18 cellular contexts compared by ENCODE assay signal in the genomic region with DNA sequence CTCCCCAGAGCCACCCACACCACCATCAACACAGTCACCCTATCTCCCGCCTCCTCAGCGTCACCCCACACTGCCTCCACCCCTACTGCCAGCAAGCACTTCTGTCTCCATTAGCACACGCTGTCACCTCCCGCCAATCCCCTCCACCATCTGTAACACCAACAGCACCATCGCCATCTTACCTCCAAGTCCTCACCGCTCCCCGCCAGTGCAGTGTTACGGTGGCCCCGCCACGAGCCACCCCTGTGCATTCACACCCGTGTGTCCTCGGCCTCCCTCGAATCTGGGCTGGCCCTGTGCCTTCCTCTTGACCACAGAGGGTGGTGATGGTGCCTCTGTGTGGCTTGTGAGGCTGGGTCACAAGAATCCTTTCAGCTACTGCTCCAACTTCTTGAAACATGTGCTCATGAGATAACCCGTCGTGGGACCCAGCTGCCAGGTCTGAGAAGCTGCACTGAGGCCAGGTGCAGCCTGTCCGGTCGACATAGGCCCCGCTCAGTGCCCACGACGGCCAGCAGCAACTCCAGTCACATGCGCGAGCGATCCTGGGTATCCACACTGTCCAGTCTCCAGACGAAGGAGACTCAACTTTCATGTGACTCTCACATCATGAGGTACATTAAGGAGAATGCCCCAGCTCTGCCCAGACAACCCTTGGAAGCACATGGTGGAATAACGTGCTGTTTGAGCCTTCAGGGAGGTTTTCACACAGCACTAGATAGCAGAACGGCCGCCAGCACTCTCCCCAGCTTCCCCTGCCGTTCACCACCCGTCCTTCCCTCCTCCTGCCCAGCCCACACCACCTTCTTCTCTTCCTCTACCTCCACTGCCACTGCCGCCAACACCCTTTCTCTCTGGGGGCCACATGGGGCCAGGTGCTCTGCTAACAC.
DNase-seq lines count a peak whose midpoint lies in the region; ATAC-seq and TF ChIP-seq lines count a peak whose summit lies in the region.
"Had no signal": no experiment of that assay in that cellular context is flagged by ENCODE, and none has a peak within 500 bp of the region (broad histone marks: within the 10 kb centered on the region; RNA-seq: fewer than 3 reads in every experiment).

No MANE protein-coding gene starts in this region.

- H2BK15ac ChIP-seq in neuronal stem cell (ENCODE audit: low read length) = peak overlapping the region; percentile 39

- H3K9me3 Mint-ChIP-seq in mesothelial cell of epicardium = no peaks in the 10 kb centered on the region

- peak overlapping the region; percentile 85 for H2AK5ac ChIP-seq in neuronal stem cell (ENCODE audit: low read depth, low read length)

- TF ChIP-seq CTCF in mesothelial cell of epicardium (IDR thresholded peaks at IDR 0.05; ENCODE audit: unreplicated experiment) = no peak

- peaks cover 32% of the 10 kb centered on the region for H3K36me3 Mint-ChIP-seq in mesothelial cell of epicardium

- H2AFZ ChIP-seq in neuronal stem cell (ENCODE audit: low read length) = no peak overlapping the region
- H2AFZ ChIP-seq: GM23338, PC-9 had no signal

- H3K27ac ChIP-seq in BLaER1 (no peak overlapping the region), angular gyrus (ENCODE audit: low read depth, low read length) (peak overlapping the region; percentile 44), neuronal stem cell (replicated peaks; ENCODE audit: low read length) (no peak overlapping the region), caudate nucleus (ENCODE audit: low read depth, low read length) (no peak overlapping the region)
- H3K27ac ChIP-seq: A549, KMS-11, PC-9 had no signal

- no peak overlapping the region for H3K27ac Mint-ChIP-seq in mesothelial cell of epicardium
- H3K27ac Mint-ChIP-seq: GM23338 had no signal

- H3K4ac ChIP-seq in neuronal stem cell (ENCODE audit: low read length) = peak overlapping the region; percentile 30

- 0 out of 2 replicates have a peak, but pooled peaks cover 5% of the 10 kb centered on the region for H3K9me3 ChIP-seq in BLaER1
- peaks cover 3 to 14% of the 10 kb centered on the region in 2 donors for H3K9me3 ChIP-seq in neuronal stem cell (replicated peaks in 1 of 2; ENCODE audit: control insufficient read depth in 2 of 2, insufficient read depth in 1 of 2, low read depth in 1 of 2, low read length in 2 of 2)
- H3K9me3 ChIP-seq: A549 had no signal

- no peaks in the 10 kb centered on the region for H3K79me1 ChIP-seq in neuronal stem cell (ENCODE audit: low read depth, low read length)

- no peak overlapping the region for H3K4me3 ChIP-seq in BLaER1
- peak overlapping the region in 1 of 2 donors; percentile 3 for H3K4me3 ChIP-seq in neuronal stem cell (ENCODE audit: low read length in 2 of 2)
- H3K4me3 ChIP-seq: A549, GM23338, PC-9 had no signal

- H2BK5ac ChIP-seq in neuronal stem cell (ENCODE audit: low read length) = peak overlapping the region; percentile 72

- peak; percentile 44 for ATAC-seq in left colon
- ATAC-seq: A549, GM23338 had no signal

- H3K36me3 ChIP-seq in BLaER1 (no peaks in the 10 kb centered on the region), neuronal stem cell (replicated peaks in 1 of 2; ENCODE audit: control insufficient read depth in 2 of 2, insufficient read depth in 2 of 2, low read length in 2 of 2) (peaks cover 0 to 2% of the 10 kb centered on the region in 2 donors)

- H3K9ac ChIP-seq in BLaER1 (no peak overlapping the region), neuronal stem cell (ENCODE audit: low read depth, low read length, poor library complexity) (peak overlapping the region; percentile 50)
- H3K9ac ChIP-seq: KMS-11 had no signal

- no peak overlapping the region for H4K8ac ChIP-seq in neuronal stem cell (ENCODE audit: low read depth, low read length)

- no peaks in the 10 kb centered on the region for H3K27me3 Mint-ChIP-seq in mesothelial cell of epicardium (ENCODE audit: low read depth)

- peaks cover 7% of the 10 kb centered on the region for H3K4me1 Mint-ChIP-seq in mesothelial cell of epicardium

- H3K18ac ChIP-seq in neuronal stem cell (ENCODE audit: low read length) = peak overlapping the region; percentile 74

- no peak overlapping the region for H3K4me3 Mint-ChIP-seq in mesothelial cell of epicardium
- H3K4me3 Mint-ChIP-seq: GM23338 had no signal

- H3K14ac ChIP-seq in neuronal stem cell (ENCODE audit: low read length) = no peak overlapping the region

- H3K4me2 ChIP-seq in BLaER1 = peak overlapping the region; percentile 73
- H3K4me2 ChIP-seq in neuronal stem cell (ENCODE audit: insufficient read depth, low read length, poor library complexity, severe bottlenecking) = no peak overlapping the region
- H3K4me2 ChIP-seq: A549, GM23338, KMS-11, PC-9 had no signal

- H4K20me1 ChIP-seq in BLaER1 = no peaks in the 10 kb centered on the region

- H3K27me3 ChIP-seq in BLaER1 = no peaks in the 10 kb centered on the region
- no peaks in the 10 kb centered on the region for H3K27me3 ChIP-seq in neuronal stem cell (ENCODE audit: control insufficient read depth in 3 of 3, insufficient read depth in 3 of 3, low read depth in 1 of 3, low read length in 3 of 3)

- intact Hi-C loops in left colon (cut with DNase I, micrococcal nuclease) = no loop called here

- no peak for DNase-seq in left colon
- no peak for DNase-seq in neuronal stem cell (ENCODE audit: low spot score)
- no peak for DNase-seq in amygdala (lab: John Stamatoyannopoulos, UW)
- DNase-seq in caudate nucleus (lab: John Stamatoyannopoulos, UW) = no peak
- DNase-seq in hypothalamus (lab: John Stamatoyannopoulos, UW) = no peak
- no peak for DNase-seq in mesothelial cell of epicardium (ENCODE audit: low spot score in 2 of 2, unreplicated experiment in 2 of 2)
- DNase-seq: COR-L47, GF-D8, NCI-H1436, NCI-H2029, NCI-H2171 treated with DMSO at 0.1 percent for 48 hours, NCI-H774, PC-9 had no signal

- no CpG with 5 or more reads among the region's 30 CpGs for WGBS in neuronal stem cell (ENCODE audit: extremely low coverage in 2 of 2, insufficient read length in 2 of 2, insufficient replicate concordance in 1 of 2), 2 donors

- H2BK12ac ChIP-seq in neuronal stem cell (ENCODE audit: low read length) = peak overlapping the region; percentile 22

- peak overlapping the region; percentile 59 for H3K23ac ChIP-seq in neuronal stem cell (ENCODE audit: low read depth, low read length, poor library complexity)

- H4K91ac ChIP-seq in neuronal stem cell (ENCODE audit: low read depth, low read length, poor library complexity) = peak overlapping the region; percentile 35

- H2BK120ac ChIP-seq in neuronal stem cell (ENCODE audit: low read depth, low read length) = peak overlapping the region; percentile 35

- H3K4me1 ChIP-seq in BLaER1 (peaks cover 41% of the 10 kb centered on the region), neuronal stem cell (ENCODE audit: control insufficient read depth in 2 of 2, insufficient read depth in 1 of 2, low read depth in 1 of 2, low read length in 2 of 2) (peaks cover 8 to 11% of the 10 kb centered on the region in 2 donors)
- H3K4me1 ChIP-seq: A549 had no signal
